Comparison of ENCODE assay signal across 8 cellular contexts in genomic region chr11:83292709-83293435, GRCh38. TPM values are rescaled to one million over a fixed set of nuclear protein-coding genes. Genes with fewer than 3 reads are reported as not detected.
DNase-seq lines count a peak whose midpoint lies in the region; ATAC-seq and TF ChIP-seq lines count a peak whose summit lies in the region.

No MANE protein-coding gene starts in this region.

- no peaks in the 10 kb centered on the region for H3K9me3 Mint-ChIP-seq in activated CD4-positive, alpha-beta memory T cell treated with anti-CD3 and anti-CD28 coated beads for 36 hours
- H3K9me3 Mint-ChIP-seq in activated CD4-positive, alpha-beta memory T cell treated with anti-CD3 and anti-CD28 coated beads, Interleukin-2, amount 10 ng/mL, durations not matched to agents 7 days and 5 days: no peaks in the 10 kb centered on the region
- H3K9me3 Mint-ChIP-seq in stimulated activated naive B cell treated with anti-CD40 and anti-IgM and Interleukin-4, amounts not matched to agents 10 μg/mL and 1 μg/mL and 100 μg/mL, for 72 hours: no peaks in the 10 kb centered on the region

- intact Hi-C loops in activated CD4-positive, alpha-beta memory T cell treated with anti-CD3 and anti-CD28 coated beads for 36 hours (cut with micrococcal nuclease): loop anchor here (1.0 kb wide), 2 partner anchors 431 to 523 kb away; no protein-coding TSS in a partner anchor

- POLR2A ChIA-PET in activated CD4-positive, alpha-beta memory T cell treated with anti-CD3 and anti-CD28 coated beads for 36 hours (lab: Charles Lee): interaction anchor here (1.2 kb wide), 1 partner anchor 136 kb away, joined by 3 read pairs; the partner anchor contains the start of gene PCF11
- POLR2A ChIA-PET in activated CD4-positive, alpha-beta memory T cell treated with anti-CD3 and anti-CD28 coated beads, Interleukin-2, amount 10 ng/mL, durations not matched to agents 7 days and 5 days (lab: Charles Lee): interaction anchor here (0.6 to 1.6 kb wide), 5 partner anchors 16 to 608 kb away, joined by 3 to 4 read pairs (median 4); partner anchors contain the start of genes DDIAS and PRCP

- no peaks in the 10 kb centered on the region for H3K36me3 ChIP-seq in SJCRH30

- CTCF ChIA-PET in activated CD4-positive, alpha-beta memory T cell treated with anti-CD3 and anti-CD28 coated beads for 36 hours (lab: Charles Lee): interaction anchor here (0.5 to 3.8 kb wide), 29 partner anchors 9 to 530 kb away, joined by 3 to 51 read pairs (median 5); partner anchors contain the start of gene DDIAS
- CTCF ChIA-PET in activated CD4-positive, alpha-beta memory T cell treated with anti-CD3 and anti-CD28 coated beads, Interleukin-2, amount 10 ng/mL, durations not matched to agents 7 days and 5 days (lab: Charles Lee): interaction anchor here (0.8 to 3.3 kb wide), 25 partner anchors 10 to 535 kb away, joined by 3 to 20 read pairs (median 5); partner anchors contain the start of genes ANKRD42 and PRCP

- H3K27ac Mint-ChIP-seq in activated CD4-positive, alpha-beta memory T cell treated with anti-CD3 and anti-CD28 coated beads for 36 hours: no peak overlapping the region
- H3K27ac Mint-ChIP-seq in activated CD4-positive, alpha-beta memory T cell treated with anti-CD3 and anti-CD28 coated beads, Interleukin-2, amount 10 ng/mL, durations not matched to agents 7 days and 5 days: no peak overlapping the region
- H3K27ac Mint-ChIP-seq in stimulated activated naive B cell treated with anti-CD40 and anti-IgM and Interleukin-4, amounts not matched to agents 10 μg/mL and 1 μg/mL and 100 μg/mL, for 72 hours: peak overlapping the region; percentile 82

- H3K4me1 ChIP-seq in SJCRH30: no peaks in the 10 kb centered on the region

- no peak overlapping the region for H3K27ac ChIP-seq in SJCRH30

- H3K27me3 Mint-ChIP-seq in activated CD4-positive, alpha-beta memory T cell treated with anti-CD3 and anti-CD28 coated beads for 36 hours: no peaks in the 10 kb centered on the region
- peaks cover 16% of the 10 kb centered on the region for H3K27me3 Mint-ChIP-seq in activated CD4-positive, alpha-beta memory T cell treated with anti-CD3 and anti-CD28 coated beads, Interleukin-2, amount 10 ng/mL, durations not matched to agents 7 days and 5 days
- H3K27me3 Mint-ChIP-seq in stimulated activated naive B cell treated with anti-CD40 and anti-IgM and Interleukin-4, amounts not matched to agents 10 μg/mL and 1 μg/mL and 100 μg/mL, for 72 hours: peaks cover 6 to 9% of the 10 kb centered on the region in 2 donors

- H3K9me3 ChIP-seq in SJCRH30 (replicated peaks): no peaks in the 10 kb centered on the region

- no peaks in the 10 kb centered on the region for H3K27me3 ChIP-seq in SJCRH30

- H3K4me3 Mint-ChIP-seq in activated CD4-positive, alpha-beta memory T cell treated with anti-CD3 and anti-CD28 coated beads for 36 hours: peak overlapping the region; percentile 44
- no peak overlapping the region for H3K4me3 Mint-ChIP-seq in activated CD4-positive, alpha-beta memory T cell treated with anti-CD3 and anti-CD28 coated beads, Interleukin-2, amount 10 ng/mL, durations not matched to agents 7 days and 5 days
- H3K4me3 Mint-ChIP-seq in stimulated activated naive B cell treated with anti-CD40 and anti-IgM and Interleukin-4, amounts not matched to agents 10 μg/mL and 1 μg/mL and 100 μg/mL, for 72 hours: peak overlapping the region; percentile 71 to 73

- peak; percentile 79 for TF ChIP-seq CTCF in cardiac fibroblast (IDR thresholded peaks at IDR 0.05; ENCODE audit: low read depth, low read length)

- ATAC-seq in GM21576 (IDR thresholded peaks at IDR 0.05; ENCODE audit: unreplicated experiment): peak; percentile 57
- peak; percentile 76 to 91 for ATAC-seq in stimulated activated naive B cell treated with anti-CD40 and anti-IgM and Interleukin-4, amounts not matched to agents 10 μg/mL and 1 μg/mL and 100 μg/mL, for 72 hours (replicated peaks)

- no peak for DNase-seq in activated CD4-positive, alpha-beta memory T cell treated with anti-CD3 and anti-CD28 coated beads for 36 hours
- DNase-seq in activated CD4-positive, alpha-beta memory T cell treated with anti-CD3 and anti-CD28 coated beads, Interleukin-2, amount 10 ng/mL, durations not matched to agents 7 days and 5 days: no peak
- DNase-seq in KG1 (lab: John Stamatoyannopoulos, UW): peak; percentile 18
- peak; percentile 49 to 78 for DNase-seq in SJCRH30
- peak; percentile 78 to 87 for DNase-seq in cardiac fibroblast (ENCODE audit: low read depth in 2 of 2)
- peak; percentile 73 for DNase-seq in kidney tubule cell (ENCODE audit: low spot score)
- peak; percentile 13 for DNase-seq in stimulated activated naive B cell treated with anti-CD40 and anti-IgM and Interleukin-4, amounts not matched to agents 10 μg/mL and 1 μg/mL and 100 μg/mL, for 72 hours

- H3K36me3 Mint-ChIP-seq in activated CD4-positive, alpha-beta memory T cell treated with anti-CD3 and anti-CD28 coated beads for 36 hours: no peaks in the 10 kb centered on the region
- H3K36me3 Mint-ChIP-seq in activated CD4-positive, alpha-beta memory T cell treated with anti-CD3 and anti-CD28 coated beads, Interleukin-2, amount 10 ng/mL, durations not matched to agents 7 days and 5 days (ENCODE audit: low read depth): no peaks in the 10 kb centered on the region
- no peaks in the 10 kb centered on the region for H3K36me3 Mint-ChIP-seq in stimulated activated naive B cell treated with anti-CD40 and anti-IgM and Interleukin-4, amounts not matched to agents 10 μg/mL and 1 μg/mL and 100 μg/mL, for 72 hours

- H3K4me3 ChIP-seq in SJCRH30 (no peak overlapping the region), cardiac fibroblast (replicated peaks in 1 of 2; ENCODE audit: low read depth in 2 of 2, low read length in 2 of 2) (peak overlapping the region in 1 of 2 donors; percentile 4)

- peaks cover 10% of the 10 kb centered on the region for H3K4me1 Mint-ChIP-seq in activated CD4-positive, alpha-beta memory T cell treated with anti-CD3 and anti-CD28 coated beads for 36 hours (ENCODE audit: low read depth)
- peaks cover 5% of the 10 kb centered on the region for H3K4me1 Mint-ChIP-seq in activated CD4-positive, alpha-beta memory T cell treated with anti-CD3 and anti-CD28 coated beads, Interleukin-2, amount 10 ng/mL, durations not matched to agents 7 days and 5 days
- H3K4me1 Mint-ChIP-seq in stimulated activated naive B cell treated with anti-CD40 and anti-IgM and Interleukin-4, amounts not matched to agents 10 μg/mL and 1 μg/mL and 100 μg/mL, for 72 hours: peaks cover 2 to 13% of the 10 kb centered on the region in 2 donors

RNA-seq across cellular contexts. Expression of gene CCDC90B, which starts 6.7 kb away (rescaled TPM):
- total RNA-seq in activated CD4-positive, alpha-beta memory T cell treated with anti-CD3 and anti-CD28 coated beads for 36 hours: 10 to 100 TPM; 29.2 to 32.3 TPM
- 10 to 100 TPM; 29.7 to 31.5 TPM for total RNA-seq in activated CD4-positive, alpha-beta memory T cell treated with anti-CD3 and anti-CD28 coated beads, Interleukin-2, amount 10 ng/mL, durations not matched to agents 7 days and 5 days
- 103 and 107 TPM in 2 replicates for total RNA-seq in SJCRH30 (2014; rRNA removed; shearing (Covaris generic))

Comparison
In these comparisons a context has a peak if more than half of its experiments do, and no peak if none do; other contexts are left out.
1. DNase-seq: peak in KG1 (single experiment), SJCRH30 (2 of 2), cardiac fibroblast (2 of 2), kidney tubule cell (single experiment) and stimulated activated naive B cell treated with anti-CD40 and anti-IgM and Interleukin-4, amounts not matched to agents 10 μg/mL and 1 μg/mL and 100 μg/mL, for 72 hours (single experiment); none in activated CD4-positive, alpha-beta memory T cell treated with anti-CD3 and anti-CD28 coated beads for 36 hours (single experiment) and activated CD4-positive, alpha-beta memory T cell treated with anti-CD3 and anti-CD28 coated beads, Interleukin-2, amount 10 ng/mL, durations not matched to agents 7 days and 5 days (single experiment).